Comparison of ENCODE assay signal across 8 cellular contexts in the genomic region with DNA sequence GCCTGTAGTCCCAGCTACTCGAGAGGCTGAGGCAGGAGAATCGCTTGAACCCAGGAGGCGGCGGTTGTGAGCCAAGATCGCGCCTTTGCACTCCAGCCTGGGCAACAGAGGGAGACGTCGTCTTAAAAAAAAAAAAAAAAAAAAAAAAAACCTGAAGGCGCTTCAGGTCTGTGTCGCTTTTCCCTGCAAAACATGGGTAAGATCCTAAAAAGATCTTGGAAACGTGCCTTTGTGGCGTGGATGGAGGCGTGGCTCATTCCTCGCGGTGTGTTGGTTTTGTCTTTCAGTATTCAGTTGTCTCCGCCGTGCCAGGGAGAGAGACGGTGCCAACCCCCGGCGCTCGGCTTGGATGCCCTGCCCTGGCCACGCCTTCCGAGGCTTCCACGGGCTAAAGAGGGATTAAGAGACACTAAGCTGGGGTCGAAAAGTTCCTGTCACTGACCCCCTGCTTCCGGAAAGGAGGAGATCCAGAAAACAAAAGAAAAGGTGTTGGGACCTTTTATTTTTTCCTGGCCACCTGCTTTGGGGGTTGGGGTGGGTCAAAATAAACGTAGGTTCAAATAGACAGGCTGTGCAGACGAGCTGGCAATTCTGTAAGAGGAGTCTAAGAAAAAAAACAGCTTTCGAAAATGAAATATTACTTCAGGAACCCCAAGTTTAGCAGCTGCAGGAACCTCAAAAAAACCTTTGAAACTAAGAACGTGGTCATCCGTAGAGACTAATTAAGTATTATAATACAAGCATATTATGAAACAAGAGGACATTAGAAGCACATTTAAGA. TPM values are rescaled to one million over a fixed set of nuclear protein-coding genes. Genes with fewer than 3 reads are reported as not detected.
A peak's percentile ranks its signal among the peaks of the same experiment; 100 is the strongest.
DNase-seq lines count a peak whose midpoint lies in the region; ATAC-seq, FAIRE-seq and TF ChIP-seq lines count a peak whose summit lies in the region.

No MANE protein-coding gene starts in this region.

- peak overlapping the region; percentile 58 for H3K4me3 ChIP-seq in neuron (ENCODE audit: low read length)

- H2AFZ ChIP-seq in neuron (ENCODE audit: low read depth, low read length): peak overlapping the region; percentile 52

- peaks cover 46% of the 10 kb centered on the region for H3K27me3 ChIP-seq in neuron (ENCODE audit: insufficient read depth, low read length)

- no peak for TF ChIP-seq POLR2A in H54 (IDR thresholded peaks at IDR 0.05; ENCODE audit: low read depth, low read length)

- FAIRE-seq in H54 (lab: Jason Lieb, UNC): no peak

- ATAC-seq in HG03565 (IDR thresholded peaks at IDR 0.05; ENCODE audit: unreplicated experiment) (no peak), HG02981 (IDR thresholded peaks at IDR 0.05; ENCODE audit: unreplicated experiment) (no peak)

- H3K36me3 ChIP-seq in neuron (ENCODE audit: insufficient read depth, low read length): no peaks in the 10 kb centered on the region

- DNase-seq in Caki2 (ENCODE audit: low read depth) (peak; percentile 49), H54 (ENCODE audit: insufficient read length, low spot score) (peak; percentile 35), NCI-H524 (lab: John Stamatoyannopoulos, UW) (peak; percentile 69 to 76), activated T-cell treated with anti-CD3 and anti-CD28 coated beads for 24 hours (ENCODE audit: low read depth) (peak; percentile 7), fibroblast of peridontal ligament (ENCODE audit: extremely low read depth) (peak; percentile 40)

- H3K4me1 ChIP-seq in neuron (ENCODE audit: insufficient read depth, low read length): peaks cover 14% of the 10 kb centered on the region

- no peaks in the 10 kb centered on the region for H3K9me3 ChIP-seq in neuron (ENCODE audit: low read length)

- in situ Hi-C loops in Caki2 (cut with HindIII; ENCODE audit: low pct_unique_long_range_greater_than_20kb, low sequenced_read_pairs): no loop called here

RNA-seq across cellular contexts. Expression of gene SLC35F2, which starts 1.1 kb away (rescaled TPM):
- 29.3 and 32.0 TPM in 2 replicates for total RNA-seq in Caki2 (2014; rRNA removed; shearing (Covaris generic); ENCODE audit: low replicate concordance)

Comparison
In these comparisons a context has a peak if more than half of its experiments do, and no peak if none do; other contexts are left out.
1. DNase-seq: peak in every context shown above with its lines; median percentile 72 in NCI-H524; 49 in Caki2; 40 in fibroblast of peridontal ligament; 35 in H54; 7 in activated T-cell treated with anti-CD3 and anti-CD28 coated beads for 24 hours.